11 cellular contexts compared by ENCODE assay signal in genomic region chr22:25656724-25657123, GRCh38.
DNase-seq lines count a peak whose midpoint lies in the region; ATAC-seq lines count a peak whose summit lies in the region.
"Had no signal": no experiment of that assay in that cellular context is flagged by ENCODE, and none has a peak within 500 bp of the region (broad histone marks: within the 10 kb centered on the region; RNA-seq: fewer than 3 reads in every experiment).

No MANE protein-coding gene starts in this region.

- H3K27me3 Mint-ChIP-seq in IgD-negative memory B cell, result no peaks in the 10 kb centered on the region
- H3K27me3 Mint-ChIP-seq: activated naive CD8-positive, alpha-beta T cell treated with anti-CD3 and anti-CD28 coated beads for 36 hours had no signal

- H3K4me1 Mint-ChIP-seq in IgD-negative memory B cell, result peaks cover 31 to 52% (median 34%) of the 10 kb centered on the region in 3 donors
- peaks cover 5% of the 10 kb centered on the region for H3K4me1 Mint-ChIP-seq in stimulated activated effector memory CD8-positive, alpha-beta T cell treated with anti-CD3 and anti-CD28 coated beads, Interleukin-12 subunit alpha, Interleukin-12 subunit beta, amount 100 ng/mL, for 72 hours

- ATAC-seq in GM19025 (IDR thresholded peaks at IDR 0.05; ENCODE audit: low read depth, unreplicated experiment) (peak; percentile 64), HG02678 (IDR thresholded peaks at IDR 0.05; ENCODE audit: unreplicated experiment) (peak; percentile 83), GM21717 (IDR thresholded peaks at IDR 0.05; ENCODE audit: unreplicated experiment) (no peak)
- ATAC-seq in stimulated activated effector memory CD8-positive, alpha-beta T cell treated with anti-CD3 and anti-CD28 coated beads, Interleukin-12 subunit alpha, Interleukin-12 subunit beta, amount 100 ng/mL, for 72 hours, result peak; percentile 49
- ATAC-seq: naive thymus-derived CD4-positive, alpha-beta T cell had no signal

- no peaks in the 10 kb centered on the region for H3K36me3 Mint-ChIP-seq in IgD-negative memory B cell
- no peaks in the 10 kb centered on the region for H3K36me3 Mint-ChIP-seq in stimulated activated effector memory CD8-positive, alpha-beta T cell treated with anti-CD3 and anti-CD28 coated beads, Interleukin-12 subunit alpha, Interleukin-12 subunit beta, amount 100 ng/mL, for 72 hours

- peak overlapping the region in 2 of 4 donors; percentile 0 to 24 for H3K4me3 Mint-ChIP-seq in IgD-negative memory B cell
- H3K4me3 Mint-ChIP-seq in stimulated activated effector memory CD8-positive, alpha-beta T cell treated with anti-CD3 and anti-CD28 coated beads, Interleukin-12 subunit alpha, Interleukin-12 subunit beta, amount 100 ng/mL, for 72 hours, result no peak overlapping the region
- H3K4me3 Mint-ChIP-seq: activated naive CD8-positive, alpha-beta T cell treated with anti-CD3 and anti-CD28 coated beads for 36 hours; naive thymus-derived CD4-positive, alpha-beta T cell had no signal

- peak overlapping the region; percentile 0 to 80 (median 71) for H3K27ac Mint-ChIP-seq in IgD-negative memory B cell
- no peak overlapping the region for H3K27ac Mint-ChIP-seq in stimulated activated effector memory CD8-positive, alpha-beta T cell treated with anti-CD3 and anti-CD28 coated beads, Interleukin-12 subunit alpha, Interleukin-12 subunit beta, amount 100 ng/mL, for 72 hours
- H3K27ac Mint-ChIP-seq: activated naive CD8-positive, alpha-beta T cell treated with anti-CD3 and anti-CD28 coated beads for 36 hours had no signal

- H3K9me3 Mint-ChIP-seq in IgD-negative memory B cell, result no peaks in the 10 kb centered on the region
- no peaks in the 10 kb centered on the region for H3K9me3 Mint-ChIP-seq in stimulated activated effector memory CD8-positive, alpha-beta T cell treated with anti-CD3 and anti-CD28 coated beads, Interleukin-12 subunit alpha, Interleukin-12 subunit beta, amount 100 ng/mL, for 72 hours
- H3K9me3 Mint-ChIP-seq: activated naive CD8-positive, alpha-beta T cell treated with anti-CD3 and anti-CD28 coated beads for 36 hours had no signal

- DNase-seq in stimulated activated effector memory CD8-positive, alpha-beta T cell treated with anti-CD3 and anti-CD28 coated beads, Interleukin-12 subunit alpha, Interleukin-12 subunit beta, amount 100 ng/mL, for 72 hours (ENCODE audit: low spot score in 2 of 2), result no peak
- DNase-seq in NCI-H526 (lab: John Stamatoyannopoulos, UW) (no peak), globus pallidus (ENCODE audit: low spot score) (no peak)
- DNase-seq: activated CD4-positive, alpha-beta T cell treated with anti-CD3 and anti-CD28 coated beads for 1 hour; activated naive CD8-positive, alpha-beta T cell treated with anti-CD3 and anti-CD28 coated beads for 36 hours; naive thymus-derived CD4-positive, alpha-beta T cell; NCI-H1105 treated with DMSO at 0.1 percent for 48 hours had no signal
